ENCODE assay signal across 11 cellular contexts in genomic region chr6:165571721-165572132, GRCh38.
DNase-seq lines count a peak whose midpoint lies in the region; ATAC-seq and TF ChIP-seq lines count a peak whose summit lies in the region.
"Had no signal": no experiment of that assay in that cellular context is flagged by ENCODE, and none has a peak within 500 bp of the region (broad histone marks: within the 10 kb centered on the region; RNA-seq: fewer than 3 reads in every experiment).

No MANE protein-coding gene starts in this region.

- H2AFZ ChIP-seq in SK-N-SH (ENCODE audit: low read depth), result no peak overlapping the region

- TF ChIP-seq CTCF in SK-N-SH (IDR thresholded peaks at IDR 0.05), result no peak

- no peak overlapping the region for H3K4me2 ChIP-seq in SK-N-SH

- H3K79me2 ChIP-seq in SK-N-SH (ENCODE audit: insufficient read depth), result no peaks in the 10 kb centered on the region

- no peaks in the 10 kb centered on the region for H3K27me3 ChIP-seq in SK-N-SH (ENCODE audit: insufficient read depth)
- H3K27me3 ChIP-seq: heart right ventricle had no signal

- TF ChIP-seq EP300 in SK-N-SH (IDR thresholded peaks at IDR 0.05; ENCODE audit: borderline replicate concordance in 1 of 2, low read depth in 1 of 2, low read length in 1 of 2), result no peak

- no peaks in the 10 kb centered on the region for H3K9me2 ChIP-seq in SK-N-SH

- CTCF ChIA-PET in SK-N-SH (lab: Yijun Ruan, JAX), result no interaction called here

- H3K9ac ChIP-seq in SK-N-SH, result no peak overlapping the region

- peaks cover 0 to 3% of the 10 kb centered on the region in 2 experiments; a peak in 1 of 4 replicates for H3K4me1 ChIP-seq in SK-N-SH (ENCODE audit: control insufficient read depth in 1 of 2, insufficient read depth in 2 of 2, low read depth in 1 of 2, low read length in 1 of 2)

- peak overlapping the region in 1 of 2 experiments; percentile 57; a peak in 2 of 4 replicates for H3K27ac ChIP-seq in SK-N-SH (ENCODE audit: low read depth in 2 of 2, low read length in 1 of 2)
- H3K27ac ChIP-seq: SK-N-MC had no signal

- H3K36me3 ChIP-seq in SK-N-SH (replicated peaks in 1 of 2; ENCODE audit: control insufficient read depth in 1 of 2, insufficient read depth in 2 of 2, low read length in 1 of 2), result no peaks in the 10 kb centered on the region
- H3K36me3 ChIP-seq: heart right ventricle had no signal

- POLR2A ChIA-PET in SK-N-SH (lab: Yijun Ruan, JAX), result no interaction called here

- H4K20me1 ChIP-seq in SK-N-SH (ENCODE audit: insufficient read depth), result no peaks in the 10 kb centered on the region

- DNase-seq in iris pigment epithelial cell (ENCODE audit: low read depth) (peak; percentile 17), midbrain (lab: John Stamatoyannopoulos, UW) (no peak), SK-N-SH (no peak), NCI-H2081 treated with DMSO at 0.1 percent for 48 hours (lab: John Stamatoyannopoulos, UW) (no peak), NCI-H2029 treated with DMSO at 0.1 percent for 48 hours (lab: John Stamatoyannopoulos, UW) (no peak)
- DNase-seq: cerebellar nuclear complex, heart right ventricle had no signal

- ATAC-seq in GM18508 (IDR thresholded peaks at IDR 0.05; ENCODE audit: insufficient read depth, unreplicated experiment) (peak; percentile 80), GM21576 (IDR thresholded peaks at IDR 0.05; ENCODE audit: unreplicated experiment) (peak; percentile 83), HG03342 (IDR thresholded peaks at IDR 0.05; ENCODE audit: unreplicated experiment) (peak; percentile 86)

- no peaks in the 10 kb centered on the region for H3F3A ChIP-seq in SK-N-SH (replicated peaks; ENCODE audit: insufficient read depth)

- 72% methylated on average over 3 of the region's 3 CpGs for WGBS in SK-N-SH (ENCODE audit: low lambda C conversion rate)

- H3K9me3 ChIP-seq in SK-N-SH, result no peaks in the 10 kb centered on the region

- H3K4me3 ChIP-seq in SK-N-SH (ENCODE audit: low read depth in 2 of 2, low read length in 1 of 2), result no peak overlapping the region
- H3K4me3 ChIP-seq: heart right ventricle, SK-N-MC had no signal

- no peak for TF ChIP-seq RAD21 in SK-N-SH (IDR thresholded peaks at IDR 0.05; ENCODE audit: low read length)

TF ChIP-seq in SK-N-SH, 30 proteins besides CTCF, POLR2A, EP300 and RAD21:
- TF ChIP-seq CHD2 (IDR thresholded peaks at IDR 0.05; ENCODE audit: low read length, partially characterized antibody) (no peak), USF2 (IDR thresholded peaks at IDR 0.05; ENCODE audit: borderline replicate concordance, low read depth, low read length) (no peak), MAX (IDR thresholded peaks at IDR 0.05; ENCODE audit: low read depth) (no peak), TCF12 (IDR thresholded peaks at IDR 0.05) (no peak), REST (IDR thresholded peaks at IDR 0.05; ENCODE audit: low read depth, low read length) (no peak), MEF2A (IDR thresholded peaks at IDR 0.05; ENCODE audit: borderline replicate concordance, low read depth) (no peak), GABPA (IDR thresholded peaks at IDR 0.05; ENCODE audit: low read depth) (no peak), FOXM1 (IDR thresholded peaks at IDR 0.05; ENCODE audit: low read depth) (no peak), EZH2phosphoT487 (IDR thresholded peaks at IDR 0.05; ENCODE audit: borderline replicate concordance, low read depth) (no peak), POLR2AphosphoS5 (IDR thresholded peaks at IDR 0.05; ENCODE audit: low read depth, low read length) (no peak)
